In the genomic region with DNA sequence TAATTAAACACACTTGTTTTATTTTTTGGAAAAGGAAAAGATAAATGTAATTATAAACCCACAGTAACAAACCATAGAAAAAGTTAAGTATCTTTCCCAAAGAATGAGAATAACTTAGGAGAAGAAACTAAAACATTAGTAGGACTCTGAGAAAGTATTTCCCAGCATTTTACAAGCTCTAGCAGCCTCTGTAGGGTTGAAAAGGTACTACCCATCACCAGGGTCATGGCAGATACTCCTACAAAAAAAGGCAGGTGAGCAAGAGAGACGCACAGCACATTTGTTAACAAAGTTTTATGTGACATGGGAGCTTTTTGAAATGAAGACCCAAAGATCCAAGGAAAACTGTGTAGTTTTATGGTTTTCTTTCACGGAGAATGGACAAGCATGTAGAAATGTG, we compare ENCODE assay signal across 16 cellular contexts.
DNase-seq lines count a peak whose midpoint lies in the region; ATAC-seq and TF ChIP-seq lines count a peak whose summit lies in the region.
"Had no signal": no experiment of that assay in that cellular context is flagged by ENCODE, and none has a peak within 500 bp of the region (broad histone marks: within the 10 kb centered on the region; RNA-seq: fewer than 3 reads in every experiment).

No MANE protein-coding gene starts in this region.

- peaks cover 2% of the 10 kb centered on the region for H3K27me3 Mint-ChIP-seq in neural progenitor cell (ENCODE audit: insufficient read depth, low read depth)
- H3K27me3 Mint-ChIP-seq: activated naive CD8-positive, alpha-beta T cell had no signal

- no peak overlapping the region for H3K4me3 Mint-ChIP-seq in neural progenitor cell
- H3K4me3 Mint-ChIP-seq: activated naive CD8-positive, alpha-beta T cell had no signal

- WGBS in body of pancreas, 2 donors = 81 to 82% methylated on average over 2 of the region's 2 CpGs

- H2AFZ ChIP-seq in neural progenitor cell (replicated peaks) = peak overlapping the region; percentile 23

- no peaks in the 10 kb centered on the region for H4K20me1 ChIP-seq in neural progenitor cell (ENCODE audit: low read depth)

- no peak for ATAC-seq in body of pancreas

- intact Hi-C loops in body of pancreas (cut with DNase I) = no loop called here

- in situ Hi-C loops in astrocyte of the spinal cord (cut with HindIII; ENCODE audit: low sequenced_read_pairs) = no loop called here

- TF ChIP-seq POLR2A in body of pancreas (IDR thresholded peaks at IDR 0.05) = no peak

- H3K4me3 ChIP-seq in astrocyte of the spinal cord (ENCODE audit: low read depth, low read length) (no peak overlapping the region), neural progenitor cell (no peak overlapping the region), body of pancreas (no peak overlapping the region)
- H3K4me3 ChIP-seq: coronary artery, esophagus muscularis mucosa, ovary had no signal

- H3K27ac ChIP-seq in neural progenitor cell (no peak overlapping the region), body of pancreas (no peak overlapping the region)
- H3K27ac ChIP-seq: coronary artery, esophagus muscularis mucosa, ovary had no signal

- H3K9me3 Mint-ChIP-seq in neural progenitor cell = peaks cover 7% of the 10 kb centered on the region

- H3K36me3 ChIP-seq in neural progenitor cell = no peaks in the 10 kb centered on the region
- H3K36me3 ChIP-seq in body of pancreas (replicated peaks in 1 of 2; ENCODE audit: insufficient read depth in 1 of 2, low read depth in 2 of 2) = no peaks in the 10 kb centered on the region
- H3K36me3 ChIP-seq: esophagus muscularis mucosa, ovary had no signal

- H3K9ac ChIP-seq in neural progenitor cell = no peak overlapping the region

- no peaks in the 10 kb centered on the region for H3K36me3 Mint-ChIP-seq in neural progenitor cell
- H3K36me3 Mint-ChIP-seq: activated naive CD8-positive, alpha-beta T cell had no signal

- no peak overlapping the region for H3K4me2 ChIP-seq in neural progenitor cell

- DNase-seq in DMS 273 (lab: John Stamatoyannopoulos, UW; ENCODE audit: unreplicated experiment) (peak; percentile 30), DMS 273 treated with DMSO at 0.1 percent for 48 hours (lab: John Stamatoyannopoulos, UW) (no peak), astrocyte of the spinal cord (ENCODE audit: low read depth, low spot score) (no peak), neural progenitor cell (ENCODE audit: low spot score) (peak; percentile 20), pons (ENCODE audit: low spot score) (no peak), anterior cingulate cortex (lab: John Stamatoyannopoulos, UW) (no peak), body of pancreas (no peak)
- DNase-seq: 8988T, activated T-cell treated with anti-CD3 and anti-CD28 coated beads for 4 hours, mesenchymal stem cell, NCI-H2029 treated with DMSO at 0.1 percent for 48 hours, ovary had no signal

- TF ChIP-seq CTCF in LNCAP (IDR thresholded peaks at IDR 0.05) (peak; percentile 13; the same call in 1 of the 2 replicates), astrocyte of the spinal cord (IDR thresholded peaks at IDR 0.05; ENCODE audit: low read depth, low read length) (peak; percentile 31), neural progenitor cell (IDR thresholded peaks at IDR 0.05) (peak; percentile 39), body of pancreas (IDR thresholded peaks at IDR 0.05) (peak in 3 of 7 experiments; percentile 24 to 36 (median 28))

- H3F3A ChIP-seq in neural progenitor cell (ENCODE audit: low read depth) = peaks cover 4% of the 10 kb centered on the region

- no peaks in the 10 kb centered on the region for H3K4me1 ChIP-seq in neural progenitor cell
- peaks cover 14% of the 10 kb centered on the region for H3K4me1 ChIP-seq in body of pancreas

- H3K9me3 ChIP-seq in neural progenitor cell (ENCODE audit: low read depth) = no peaks in the 10 kb centered on the region
- no peaks in the 10 kb centered on the region for H3K9me3 ChIP-seq in body of pancreas
- H3K9me3 ChIP-seq: esophagus muscularis mucosa, ovary had no signal

- no peak overlapping the region for H3K27ac Mint-ChIP-seq in neural progenitor cell
- H3K27ac Mint-ChIP-seq: activated naive CD8-positive, alpha-beta T cell had no signal

- H3K27me3 ChIP-seq in neural progenitor cell = no peaks in the 10 kb centered on the region
- H3K27me3 ChIP-seq in body of pancreas = no peaks in the 10 kb centered on the region
- H3K27me3 ChIP-seq: esophagus muscularis mucosa, ovary had no signal

- no peaks in the 10 kb centered on the region for H3K79me2 ChIP-seq in neural progenitor cell (ENCODE audit: low read depth)

- H3K4me1 Mint-ChIP-seq in neural progenitor cell = no peaks in the 10 kb centered on the region

Comparison
In these comparisons a context has a peak if more than half of its experiments do, and no peak if none do; other contexts are left out.
1. DNase-seq: peak in DMS 273 (single experiment) and neural progenitor cell (single experiment); none in DMS 273 treated with DMSO at 0.1 percent for 48 hours (single experiment), astrocyte of the spinal cord (single experiment), pons (single experiment), anterior cingulate cortex (0 of 58) and body of pancreas (0 of 4).